ENCODE assay signal across 8 cellular contexts in genomic region chr10:14173391-14173705, GRCh38.
A peak's percentile ranks its signal among the peaks of the same experiment; 100 is the strongest.
DNase-seq lines count a peak whose midpoint lies in the region; ATAC-seq and TF ChIP-seq lines count a peak whose summit lies in the region.

No MANE protein-coding gene starts in this region.

- ATAC-seq in SK-N-SH treated with all-trans-retinoic acid at 6 μM for 48 hours, result peak; percentile 27
- no peak for ATAC-seq in HG03108 (IDR thresholded peaks at IDR 0.05; ENCODE audit: unreplicated experiment)

- no peak for TF ChIP-seq CTCF in GM06990 (IDR thresholded peaks at IDR 0.05; ENCODE audit: insufficient read depth, low read length, poor library complexity, severe bottlenecking)

- DNase-seq in GM06990 (ENCODE audit: extremely low read depth, insufficient read length) (no peak), fibroblast of peridontal ligament (ENCODE audit: extremely low read depth) (peak; percentile 56), renal cortical epithelial cell (ENCODE audit: low read depth) (peak; percentile 31), EL (no peak), GM19240 (ENCODE audit: insufficient read length, low spot score) (no peak), NAMALWA (ENCODE audit: low spot score) (no peak)

- H3K36me3 ChIP-seq in GM06990 (ENCODE audit: control insufficient read depth, insufficient read depth, low read length), result no peaks in the 10 kb centered on the region

- peak overlapping the region; percentile 59 for H3K4me3 ChIP-seq in GM06990 (replicated peaks; ENCODE audit: low read depth, low read length)

- peaks cover 3% of the 10 kb centered on the region; the same call in 1 of the 2 replicates for H3K27me3 ChIP-seq in GM06990 (replicated peaks; ENCODE audit: control insufficient read depth, insufficient read depth, low read length)

TF ChIP-seq in SK-N-SH treated with all-trans-retinoic acid at 6 μM for 48 hours, 23 proteins besides CTCF, POLR2A, EP300 and RAD21:
- no peak for TF ChIP-seq ZNF565 (CRISPR knock-in tag; conservative IDR thresholded peaks at IDR 0.05; ENCODE audit: low read depth)
- TF ChIP-seq, protein P1, sequence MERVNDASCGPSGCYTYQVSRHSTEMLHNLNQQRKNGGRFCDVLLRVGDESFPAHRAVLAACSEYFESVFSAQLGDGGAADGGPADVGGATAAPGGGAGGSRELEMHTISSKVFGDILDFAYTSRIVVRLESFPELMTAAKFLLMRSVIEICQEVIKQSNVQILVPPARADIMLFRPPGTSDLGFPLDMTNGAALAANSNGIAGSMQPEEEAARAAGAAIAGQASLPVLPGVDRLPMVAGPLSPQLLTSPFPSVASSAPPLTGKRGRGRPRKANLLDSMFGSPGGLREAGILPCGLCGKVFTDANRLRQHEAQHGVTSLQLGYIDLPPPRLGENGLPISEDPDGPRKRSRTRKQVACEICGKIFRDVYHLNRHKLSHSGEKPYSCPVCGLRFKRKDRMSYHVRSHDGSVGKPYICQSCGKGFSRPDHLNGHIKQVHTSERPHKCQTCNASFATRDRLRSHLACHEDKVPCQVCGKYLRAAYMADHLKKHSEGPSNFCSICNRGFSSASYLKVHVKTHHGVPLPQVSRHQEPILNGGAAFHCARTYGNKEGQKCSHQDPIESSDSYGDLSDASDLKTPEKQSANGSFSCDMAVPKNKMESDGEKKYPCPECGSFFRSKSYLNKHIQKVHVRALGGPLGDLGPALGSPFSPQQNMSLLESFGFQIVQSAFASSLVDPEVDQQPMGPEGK (CRISPR knock-in tag; IDR thresholded peaks at IDR 0.05; ENCODE audit: borderline replicate concordance), result no peak
- no peak for TF ChIP-seq ZNF70 (CRISPR knock-in tag; IDR thresholded peaks at IDR 0.05)
- TF ChIP-seq ZFP3 (CRISPR knock-in tag; IDR thresholded peaks at IDR 0.05), result no peak
- TF ChIP-seq, protein P2, sequence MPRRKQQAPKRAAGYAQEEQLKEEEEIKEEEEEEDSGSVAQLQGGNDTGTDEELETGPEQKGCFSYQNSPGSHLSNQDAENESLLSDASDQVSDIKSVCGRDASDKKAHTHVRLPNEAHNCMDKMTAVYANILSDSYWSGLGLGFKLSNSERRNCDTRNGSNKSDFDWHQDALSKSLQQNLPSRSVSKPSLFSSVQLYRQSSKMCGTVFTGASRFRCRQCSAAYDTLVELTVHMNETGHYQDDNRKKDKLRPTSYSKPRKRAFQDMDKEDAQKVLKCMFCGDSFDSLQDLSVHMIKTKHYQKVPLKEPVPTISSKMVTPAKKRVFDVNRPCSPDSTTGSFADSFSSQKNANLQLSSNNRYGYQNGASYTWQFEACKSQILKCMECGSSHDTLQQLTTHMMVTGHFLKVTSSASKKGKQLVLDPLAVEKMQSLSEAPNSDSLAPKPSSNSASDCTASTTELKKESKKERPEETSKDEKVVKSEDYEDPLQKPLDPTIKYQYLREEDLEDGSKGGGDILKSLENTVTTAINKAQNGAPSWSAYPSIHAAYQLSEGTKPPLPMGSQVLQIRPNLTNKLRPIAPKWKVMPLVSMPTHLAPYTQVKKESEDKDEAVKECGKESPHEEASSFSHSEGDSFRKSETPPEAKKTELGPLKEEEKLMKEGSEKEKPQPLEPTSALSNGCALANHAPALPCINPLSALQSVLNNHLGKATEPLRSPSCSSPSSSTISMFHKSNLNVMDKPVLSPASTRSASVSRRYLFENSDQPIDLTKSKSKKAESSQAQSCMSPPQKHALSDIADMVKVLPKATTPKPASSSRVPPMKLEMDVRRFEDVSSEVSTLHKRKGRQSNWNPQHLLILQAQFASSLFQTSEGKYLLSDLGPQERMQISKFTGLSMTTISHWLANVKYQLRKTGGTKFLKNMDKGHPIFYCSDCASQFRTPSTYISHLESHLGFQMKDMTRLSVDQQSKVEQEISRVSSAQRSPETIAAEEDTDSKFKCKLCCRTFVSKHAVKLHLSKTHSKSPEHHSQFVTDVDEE (CRISPR knock-in tag; IDR thresholded peaks at IDR 0.05), result no peak
- TF ChIP-seq CREB5 (CRISPR knock-in tag; IDR thresholded peaks at IDR 0.05; ENCODE audit: low read depth), result no peak
- TF ChIP-seq RARB (CRISPR knock-in tag; IDR thresholded peaks at IDR 0.05), result no peak
- TF ChIP-seq BACH2 (CRISPR knock-in tag; IDR thresholded peaks at IDR 0.05; ENCODE audit: borderline replicate concordance), result no peak
- no peak for TF ChIP-seq ZNF8 (CRISPR knock-in tag; IDR thresholded peaks at IDR 0.05)
- no peak for TF ChIP-seq CSRNP3 (CRISPR knock-in tag; IDR thresholded peaks at IDR 0.05)
- no peak for TF ChIP-seq PPARA (CRISPR knock-in tag; IDR thresholded peaks at IDR 0.05; ENCODE audit: borderline replicate concordance)
- no peak for TF ChIP-seq ZC3H10 (CRISPR knock-in tag; IDR thresholded peaks at IDR 0.05)
- no peak for TF ChIP-seq ISL1 (CRISPR knock-in tag; IDR thresholded peaks at IDR 0.05)
- no peak for TF ChIP-seq OSR1 (CRISPR knock-in tag; IDR thresholded peaks at IDR 0.05)
- TF ChIP-seq CSDC2 (CRISPR knock-in tag; IDR thresholded peaks at IDR 0.05), result no peak
- TF ChIP-seq ZFP30 (CRISPR knock-in tag; IDR thresholded peaks at IDR 0.05), result no peak
- no peak for TF ChIP-seq ESRRG (CRISPR knock-in tag; IDR thresholded peaks at IDR 0.05)
- no peak for TF ChIP-seq ARNTL (CRISPR knock-in tag; IDR thresholded peaks at IDR 0.05; ENCODE audit: borderline replicate concordance, low read depth)

Comparison
In these comparisons a context has a peak if more than half of its experiments do, and no peak if none do; other contexts are left out.
1. DNase-seq: peak in fibroblast of peridontal ligament (single experiment) and renal cortical epithelial cell (single experiment); none in GM06990 (single experiment), EL (single experiment), GM19240 (single experiment) and NAMALWA (single experiment).